Comparison of ENCODE assay signal across 19 cellular contexts in genomic region chr22:38770257-38770949, GRCh38.
"Had no signal": no experiment of that assay in that cellular context is flagged by ENCODE, and none has a peak within 500 bp of the region (broad histone marks: within the 10 kb centered on the region; RNA-seq: fewer than 3 reads in every experiment).

No MANE protein-coding gene starts in this region.

- H3K27me3 ChIP-seq: MG63, SJSA1 had no signal

- H3K4me3 ChIP-seq: MG63, SJSA1, SK-N-MC had no signal

- H3K36me3 ChIP-seq: MG63, SJSA1 had no signal

- DNase-seq: IMR-90, Karpas-422, KG1, MG63, NCI-H1092, NCI-H1105 treated with DMSO at 0.1 percent for 48 hours, NCI-H1436, NCI-H187, NCI-H2029, NCI-H2171 treated with DMSO at 0.1 percent for 48 hours, NCI-H524, NCI-H526 treated with DMSO at 0.1 percent for 48 hours, NCI-H774, Right ventricle myocardium superior, RPMI8226, SIG-M5 had no signal

- H3K9me3 ChIP-seq: MG63, SJSA1 had no signal

- H3K27ac ChIP-seq: SJSA1 had no signal

- ATAC-seq: HepG2 had no signal
